11 cellular contexts compared by ENCODE assay signal in the genomic region with DNA sequence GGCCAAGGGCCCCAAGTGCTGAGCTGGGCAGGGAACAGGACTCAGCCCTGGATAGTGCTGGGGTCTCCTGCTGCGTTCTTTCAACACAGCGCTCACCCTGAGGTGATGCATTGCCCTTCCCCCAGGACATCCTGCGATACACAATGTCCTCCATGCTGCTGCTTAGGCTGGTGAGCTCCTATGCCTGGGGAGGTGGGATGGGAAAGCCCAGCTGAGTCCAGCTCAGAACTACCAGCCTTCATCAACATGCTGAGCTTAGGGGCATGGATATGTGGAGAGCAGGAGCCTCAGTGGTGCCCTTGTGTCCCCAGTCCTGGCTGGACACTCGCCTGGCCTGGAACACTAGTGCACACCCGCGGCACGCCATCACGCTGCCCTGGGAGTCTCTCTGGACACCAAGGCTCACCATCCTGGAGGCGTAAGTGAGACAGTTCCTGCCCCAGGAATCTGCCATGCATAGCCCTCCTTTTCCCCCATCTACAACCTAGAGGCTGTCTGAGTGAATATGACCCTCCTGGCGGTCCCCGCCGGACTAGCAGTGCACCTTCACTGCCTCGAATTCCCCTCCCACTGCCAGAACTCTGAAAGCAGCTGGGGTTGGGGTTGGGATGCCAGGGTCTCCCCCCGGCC. TPM values are rescaled to one million over a fixed set of nuclear protein-coding genes. Genes with fewer than 3 reads are reported as not detected.
A peak's percentile ranks its signal among the peaks of the same experiment; 100 is the strongest.
DNase-seq lines count a peak whose midpoint lies in the region; FAIRE-seq and TF ChIP-seq lines count a peak whose summit lies in the region.
"Had no signal": no experiment of that assay in that cellular context is flagged by ENCODE, and none has a peak within 500 bp of the region (broad histone marks: within the 10 kb centered on the region; RNA-seq: fewer than 3 reads in every experiment).

No MANE protein-coding gene starts in this region.

- peaks cover 44% of the 10 kb centered on the region for H3K27me3 Mint-ChIP-seq in activated CD4-positive, alpha-beta T cell treated with anti-CD3 and anti-CD28 coated beads, Interleukin-2, amount 10 ng/mL, durations not matched to agents 7 days and 5 days
- H3K27me3 Mint-ChIP-seq in chondrocyte (ENCODE audit: low read depth): peaks cover 48% of the 10 kb centered on the region
- peaks cover 61% of the 10 kb centered on the region for H3K27me3 Mint-ChIP-seq in neural progenitor cell (ENCODE audit: insufficient read depth, low read depth)

- WGBS in HUES64: 38% methylated on average over 14 of the region's 14 CpGs

- BruUV-seq in PC-9 (replicated peaks; lab: Mats Ljungman, UMichigan): no TSS peak

- no peak for FAIRE-seq in RCC 7860 (lab: Jason Lieb, UNC)

- no peaks in the 10 kb centered on the region for H3K9me3 Mint-ChIP-seq in activated CD4-positive, alpha-beta T cell treated with anti-CD3 and anti-CD28 coated beads, Interleukin-2, amount 10 ng/mL, durations not matched to agents 7 days and 5 days
- H3K9me3 Mint-ChIP-seq in chondrocyte (ENCODE audit: low read depth) (no peaks in the 10 kb centered on the region), neural progenitor cell (no peaks in the 10 kb centered on the region)

- peaks cover 46% of the 10 kb centered on the region for H4K20me1 ChIP-seq in neural progenitor cell (ENCODE audit: low read depth)
- no peaks in the 10 kb centered on the region for H4K20me1 ChIP-seq in PC-9 (ENCODE audit: insufficient read depth)

- H3K4me3 ChIP-seq in HUES64 (ENCODE audit: low read length) (peak overlapping the region; percentile 44), neural progenitor cell (peak overlapping the region; percentile 40), PC-9 (no peak overlapping the region)

- no peak overlapping the region for H3K27ac Mint-ChIP-seq in activated CD4-positive, alpha-beta T cell treated with anti-CD3 and anti-CD28 coated beads, Interleukin-2, amount 10 ng/mL, durations not matched to agents 7 days and 5 days
- H3K27ac Mint-ChIP-seq in chondrocyte (ENCODE audit: unreplicated experiment) (no peak overlapping the region), neural progenitor cell (no peak overlapping the region)
- H3K27ac Mint-ChIP-seq: CD14-positive monocyte had no signal

- H3K9me2 ChIP-seq in PC-9 (ENCODE audit: insufficient read depth): no peaks in the 10 kb centered on the region

- CTCF ChIA-PET in activated CD4-positive, alpha-beta T cell treated with anti-CD3 and anti-CD28 coated beads, Interleukin-2, amount 10 ng/mL, durations not matched to agents 7 days and 5 days (lab: Charles Lee): interaction anchor here (1.2 to 2.1 kb wide), 3 partner anchors 10 to 200 kb away, joined by 4 to 9 read pairs (median 5); no protein-coding TSS in a partner anchor
- CTCF ChIA-PET in PC-9 (lab: Charles Lee): no interaction called here

- no peak overlapping the region for H3K27ac ChIP-seq in HUES64 (ENCODE audit: low read depth, low read length)
- no peak overlapping the region for H3K27ac ChIP-seq in neural progenitor cell
- no peak overlapping the region for H3K27ac ChIP-seq in PC-9

- peaks cover 26% of the 10 kb centered on the region for H3K4me1 Mint-ChIP-seq in activated CD4-positive, alpha-beta T cell treated with anti-CD3 and anti-CD28 coated beads, Interleukin-2, amount 10 ng/mL, durations not matched to agents 7 days and 5 days
- H3K4me1 Mint-ChIP-seq in chondrocyte (ENCODE audit: low read depth) (peaks cover 13% of the 10 kb centered on the region), neural progenitor cell (peaks cover 21% of the 10 kb centered on the region)

- H3K4me2 ChIP-seq in neural progenitor cell (peak overlapping the region; percentile 83), PC-9 (no peak overlapping the region)

- H3K9me3 ChIP-seq in HUES64 (ENCODE audit: insufficient read depth, low read depth, low read length) (no peaks in the 10 kb centered on the region), neural progenitor cell (ENCODE audit: low read depth) (no peaks in the 10 kb centered on the region), PC-9 (ENCODE audit: insufficient read depth, low read depth) (no peaks in the 10 kb centered on the region)

- H3K4me1 ChIP-seq in HUES64 (ENCODE audit: insufficient read depth, low read length) (peaks cover 14% of the 10 kb centered on the region), neural progenitor cell (peaks cover 34% of the 10 kb centered on the region), PC-9 (replicated peaks; ENCODE audit: insufficient read depth) (no peaks in the 10 kb centered on the region)

- intact Hi-C loops in PC-9 (cut with micrococcal nuclease; ENCODE audit: unreplicated experiment): no loop called here

- H3K27me3 ChIP-seq in HUES64 (ENCODE audit: insufficient read depth, low read length) (peaks cover 52% of the 10 kb centered on the region), neural progenitor cell (peaks cover 60% of the 10 kb centered on the region), PC-9 (ENCODE audit: insufficient read depth, low read depth) (no peaks in the 10 kb centered on the region; the same call in 1 of the 2 replicates)

- H3K9ac ChIP-seq in HUES64 (ENCODE audit: low read depth, low read length): peak overlapping the region; percentile 48
- H3K9ac ChIP-seq in neural progenitor cell: no peak overlapping the region

- peak; percentile 18 to 25 for DNase-seq in activated CD4-positive, alpha-beta T cell treated with anti-CD3 and anti-CD28 coated beads, Interleukin-2, amount 50 U/mL, for 48 hours
- DNase-seq in activated CD4-positive, alpha-beta T cell treated with anti-CD3 and anti-CD28 coated beads, Interleukin-2, amount 10 ng/mL, durations not matched to agents 7 days and 5 days: no peak
- DNase-seq in chondrocyte (ENCODE audit: low spot score): peak; percentile 83
- peak; percentile 60 for DNase-seq in neural progenitor cell (ENCODE audit: low spot score)
- DNase-seq in DMS114 treated with DMSO at 0.1 percent for 48 hours (lab: John Stamatoyannopoulos, UW; ENCODE audit: unreplicated experiment): no peak
- no peak for DNase-seq in RCC 7860 (ENCODE audit: low spot score)
- no peak for DNase-seq in PC-9
- DNase-seq: activated naive CD4-positive, alpha-beta T cell treated with Interleukin-2 at 50 U/mL for 16 hours; effector memory CD4-positive, alpha-beta T cell had no signal

- POLR2A ChIA-PET in activated CD4-positive, alpha-beta T cell treated with anti-CD3 and anti-CD28 coated beads, Interleukin-2, amount 10 ng/mL, durations not matched to agents 7 days and 5 days (lab: Charles Lee): no interaction called here
- POLR2A ChIA-PET in PC-9 (lab: Charles Lee; ENCODE audit: unreplicated experiment): interaction anchor here (0.6 kb wide), 1 partner anchor 274 kb away, joined by 3 read pairs; a partner anchor contains a TSS

- H3K36me3 ChIP-seq in HUES64 (ENCODE audit: insufficient read depth, low read length): peaks cover 26% of the 10 kb centered on the region
- no peaks in the 10 kb centered on the region for H3K36me3 ChIP-seq in neural progenitor cell
- no peaks in the 10 kb centered on the region for H3K36me3 ChIP-seq in PC-9 (ENCODE audit: low read depth)

- H3K36me3 Mint-ChIP-seq in activated CD4-positive, alpha-beta T cell treated with anti-CD3 and anti-CD28 coated beads, Interleukin-2, amount 10 ng/mL, durations not matched to agents 7 days and 5 days (ENCODE audit: low read depth): peaks cover 10% of the 10 kb centered on the region
- H3K36me3 Mint-ChIP-seq in chondrocyte (ENCODE audit: low read depth) (peaks cover 14% of the 10 kb centered on the region), neural progenitor cell (peaks cover 3% of the 10 kb centered on the region)

- peak; percentile 24 for TF ChIP-seq CTCF in chondrocyte (IDR thresholded peaks at IDR 0.05)
- TF ChIP-seq CTCF in neural progenitor cell (IDR thresholded peaks at IDR 0.05): peak; percentile 33
- no peak for TF ChIP-seq CTCF in PC-9 (conservative IDR thresholded peaks at IDR 0.05)

- no peak overlapping the region for H3K4me3 Mint-ChIP-seq in activated CD4-positive, alpha-beta T cell treated with anti-CD3 and anti-CD28 coated beads, Interleukin-2, amount 10 ng/mL, durations not matched to agents 7 days and 5 days
- H3K4me3 Mint-ChIP-seq in chondrocyte (ENCODE audit: unreplicated experiment): no peak overlapping the region
- H3K4me3 Mint-ChIP-seq in neural progenitor cell: no peak overlapping the region

- no peaks in the 10 kb centered on the region for H3K79me2 ChIP-seq in neural progenitor cell (ENCODE audit: low read depth)
- H3K79me2 ChIP-seq in PC-9 (ENCODE audit: low read depth): no peaks in the 10 kb centered on the region

- H2AFZ ChIP-seq in neural progenitor cell (replicated peaks) (no peak overlapping the region), PC-9 (no peak overlapping the region)

- H3F3A ChIP-seq in neural progenitor cell (ENCODE audit: low read depth): peaks cover 35% of the 10 kb centered on the region
- H3F3A ChIP-seq in PC-9 (ENCODE audit: insufficient read depth, low read depth): no peaks in the 10 kb centered on the region

RNA-seq across cellular contexts. Expression of a gene that starts 0.7 kb away (rescaled TPM):
- total RNA-seq in activated CD4-positive, alpha-beta T cell treated with anti-CD3 and anti-CD28 coated beads, Interleukin-2, amount 10 ng/mL, durations not matched to agents 7 days and 5 days: under 1 TPM in 1 of 2 experiments, not detected in 1; 0.27 TPM
- not detected for polyA plus RNA-seq in HUES64 (2013, experiment 1 of 2)
- polyA plus RNA-seq in HUES64 (2013, experiment 2 of 2): not detected
- total RNA-seq in chondrocyte (not detected in 3 replicates), neural progenitor cell (ENCODE audit: low replicate concordance) (not detected in 2 replicates), PC-9 (2021) (not detected in 2 replicates)
- polyA plus RNA-seq: CD14-positive monocyte had no signal

RNA-seq across cellular contexts. Expression of a gene that starts 5.1 kb away (rescaled TPM):
- under 1 TPM; 0.15 TPM for total RNA-seq in activated CD4-positive, alpha-beta T cell treated with anti-CD3 and anti-CD28 coated beads, Interleukin-2, amount 10 ng/mL, durations not matched to agents 7 days and 5 days
- polyA plus RNA-seq in HUES64 (2013, experiment 1 of 2): 0.30 TPM
- 0.32 TPM for polyA plus RNA-seq in HUES64 (2013, experiment 2 of 2)
- total RNA-seq in chondrocyte (not detected in 3 replicates), neural progenitor cell (ENCODE audit: low replicate concordance) (not detected in 2 replicates), PC-9 (2021) (2.8 and 3.0 TPM in 2 replicates)

RNA-seq across cellular contexts. Expression of a gene that starts 7.4 kb away (rescaled TPM):
- 10 to 100 TPM; 91.3 to 96.0 TPM for total RNA-seq in activated CD4-positive, alpha-beta T cell treated with anti-CD3 and anti-CD28 coated beads, Interleukin-2, amount 10 ng/mL, durations not matched to agents 7 days and 5 days
- 59.6 TPM for polyA plus RNA-seq in HUES64 (2013, experiment 1 of 2)
- polyA plus RNA-seq in HUES64 (2013, experiment 2 of 2): 60.2 TPM
- total RNA-seq in chondrocyte (62.1 to 77.6 TPM (median 63.0 TPM) in 3 replicates), neural progenitor cell (ENCODE audit: low replicate concordance) (31.7 and 32.8 TPM in 2 replicates), PC-9 (2021) (69.7 and 91.7 TPM in 2 replicates)

RNA-seq across cellular contexts. Expression of a gene that starts 23.9 kb away (rescaled TPM):
- 100 to 1,000 TPM; 140 to 147 TPM for total RNA-seq in activated CD4-positive, alpha-beta T cell treated with anti-CD3 and anti-CD28 coated beads, Interleukin-2, amount 10 ng/mL, durations not matched to agents 7 days and 5 days
- 64.1 TPM for polyA plus RNA-seq in HUES64 (2013, experiment 1 of 2)
- polyA plus RNA-seq in HUES64 (2013, experiment 2 of 2): 54.0 TPM
- total RNA-seq in chondrocyte (129 to 180 TPM (median 131 TPM) in 3 replicates), neural progenitor cell (ENCODE audit: low replicate concordance) (64.3 and 72.8 TPM in 2 replicates), PC-9 (2021) (118 and 131 TPM in 2 replicates)

RNA-seq across cellular contexts. Expression of a gene that starts 52.6 kb away (rescaled TPM):
- total RNA-seq in activated CD4-positive, alpha-beta T cell treated with anti-CD3 and anti-CD28 coated beads, Interleukin-2, amount 10 ng/mL, durations not matched to agents 7 days and 5 days: under 1 TPM; 0.02 to 0.05 TPM
- polyA plus RNA-seq in HUES64 (2013, experiment 1 of 2): 0.15 TPM
- polyA plus RNA-seq in HUES64 (2013, experiment 2 of 2): 0.06 TPM
- total RNA-seq in chondrocyte (not detected in 3 replicates), neural progenitor cell (ENCODE audit: low replicate concordance) (not detected in 2 replicates), PC-9 (2021) (60.8 and 77.8 TPM in 2 replicates)
- polyA plus RNA-seq: CD14-positive monocyte had no signal

Comparison
In these comparisons a context has a peak if more than half of its experiments do, and no peak if none do; other contexts are left out.
1. DNase-seq: peak in activated CD4-positive, alpha-beta T cell treated with anti-CD3 and anti-CD28 coated beads, Interleukin-2, amount 50 U/mL, for 48 hours (2 of 2), chondrocyte (single experiment) and neural progenitor cell (single experiment); none in activated CD4-positive, alpha-beta T cell treated with anti-CD3 and anti-CD28 coated beads, Interleukin-2, amount 10 ng/mL, durations not matched to agents 7 days and 5 days (single experiment), DMS114 treated with DMSO at 0.1 percent for 48 hours (single experiment), RCC 7860 (single experiment) and PC-9 (0 of 2).